Comparison of ENCODE assay signal across 28 cellular contexts in genomic region chr12:54239568-54239967, GRCh38. TPM values are rescaled to one million over a fixed set of nuclear protein-coding genes. Genes with fewer than 3 reads are reported as not detected.
DNase-seq lines count a peak whose midpoint lies in the region; ATAC-seq and TF ChIP-seq lines count a peak whose summit lies in the region.
"Had no signal": no experiment of that assay in that cellular context is flagged by ENCODE, and none has a peak within 500 bp of the region (broad histone marks: within the 10 kb centered on the region; RNA-seq: fewer than 3 reads in every experiment).

No MANE protein-coding gene starts in this region.

- no peak overlapping the region for H3K4me3 ChIP-seq in osteoblast (ENCODE audit: insufficient read depth, low read length)
- H3K4me3 ChIP-seq: left lung, MG63 had no signal

- H3K4me1 Mint-ChIP-seq in activated T-cell treated with anti-CD3 and anti-CD28 coated beads, Interleukin-2, amount 50 U/mL, for 72 hours (ENCODE audit: low read depth) = peaks cover 20% of the 10 kb centered on the region
- peaks cover 7% of the 10 kb centered on the region for H3K4me1 Mint-ChIP-seq in activated T-helper 17 cell treated with anti-CD3 and anti-CD28 coated beads, Interleukin-2, amount 50 U/mL, for 72 hours

- peaks cover 3% of the 10 kb centered on the region for H3K79me2 ChIP-seq in osteoblast (ENCODE audit: insufficient read depth, low read length)

- H3K9me3 ChIP-seq in osteoblast (ENCODE audit: low read depth, low read length) = no peaks in the 10 kb centered on the region
- H3K9me3 ChIP-seq: left lung, MG63 had no signal

- no peak for ATAC-seq in activated T-cell treated with anti-CD3 and anti-CD28 coated beads, Interleukin-2, amount 50 U/mL, for 72 hours (replicated peaks in 1 of 2)
- no peak for ATAC-seq in activated T-helper 17 cell treated with anti-CD3 and anti-CD28 coated beads, Interleukin-2, amount 50 U/mL, for 72 hours (replicated peaks)
- ATAC-seq: effector memory CD8-positive, alpha-beta T cell; left lung; stimulated activated memory B cell treated with anti-CD40 and anti-IgM and Interleukin-4, amounts not matched to agents 10 μg/mL and 1 μg/mL and 100 μg/mL, for 72 hours had no signal

- peak overlapping the region; percentile 86 for H3K27ac Mint-ChIP-seq in activated T-cell treated with anti-CD3 and anti-CD28 coated beads, Interleukin-2, amount 50 U/mL, for 72 hours
- peak overlapping the region; percentile 41 for H3K27ac Mint-ChIP-seq in activated T-helper 17 cell treated with anti-CD3 and anti-CD28 coated beads, Interleukin-2, amount 50 U/mL, for 72 hours
- H3K27ac Mint-ChIP-seq: activated CD4-positive, alpha-beta memory T cell treated with anti-CD3 and anti-CD28 coated beads for 36 hours; CD4-positive, alpha-beta memory T cell; stimulated activated memory B cell treated with anti-CD40 and anti-IgM and Interleukin-4, amounts not matched to agents 10 μg/mL and 1 μg/mL and 100 μg/mL, for 72 hours had no signal

- peaks cover 4 to 11% of the 10 kb centered on the region in 2 donors for H3K36me3 Mint-ChIP-seq in activated T-cell treated with anti-CD3 and anti-CD28 coated beads, Interleukin-2, amount 50 U/mL, for 72 hours (ENCODE audit: insufficient read depth in 2 of 2)
- H3K36me3 Mint-ChIP-seq in activated T-helper 17 cell treated with anti-CD3 and anti-CD28 coated beads, Interleukin-2, amount 50 U/mL, for 72 hours (ENCODE audit: low read depth) = peaks cover 57% of the 10 kb centered on the region

- H3K27me3 ChIP-seq in osteoblast (ENCODE audit: insufficient read depth, low read length) = no peaks in the 10 kb centered on the region
- H3K27me3 ChIP-seq: left lung, MG63 had no signal

- CTCF ChIA-PET in GM10248 (lab: Yijun Ruan, JAX) = interaction anchor here (1.1 to 8.5 kb wide), 12 partner anchors 10 to 154 kb away, joined by 3 to 85 read pairs (median 5); partner anchors contain the start of gene COPZ1

- H3K4me1 ChIP-seq in osteoblast (ENCODE audit: insufficient read depth, low read length) = no peaks in the 10 kb centered on the region
- H3K4me1 ChIP-seq: left lung had no signal

- no peak overlapping the region for H3K27ac ChIP-seq in osteoblast (ENCODE audit: low read depth, low read length)
- H3K27ac ChIP-seq: left lung had no signal

- H2AFZ ChIP-seq in osteoblast (ENCODE audit: low read length) = no peak overlapping the region

- no peaks in the 10 kb centered on the region for H3K9me3 Mint-ChIP-seq in activated T-cell treated with anti-CD3 and anti-CD28 coated beads, Interleukin-2, amount 50 U/mL, for 72 hours
- H3K9me3 Mint-ChIP-seq in activated T-helper 17 cell treated with anti-CD3 and anti-CD28 coated beads, Interleukin-2, amount 50 U/mL, for 72 hours = no peaks in the 10 kb centered on the region
- H3K9me3 Mint-ChIP-seq: activated CD4-positive, alpha-beta memory T cell treated with anti-CD3 and anti-CD28 coated beads for 36 hours; activated T-helper 2 cell treated with anti-CD3 and anti-CD28 coated beads, Interferon-gamma antibody, Interleukin-2, Interleukin-4, amounts not matched to agents 10 μg/mL and 5 μg/mL and 100 μg/mL, durations not matched to agents 14 hours and 24 hours and 36 hours; effector memory CD8-positive, alpha-beta T cell; stimulated activated memory B cell treated with anti-CD40 and anti-IgM and Interleukin-4, amounts not matched to agents 10 μg/mL and 1 μg/mL and 100 μg/mL, for 72 hours had no signal

- TF ChIP-seq CTCF in osteoblast (IDR thresholded peaks at IDR 0.05; ENCODE audit: extremely low read depth, low read depth, low read length) (no peak), GM10248 (IDR thresholded peaks at IDR 0.05; ENCODE audit: control extremely low read depth, extremely low read depth, low read depth, missing control alignments) (no peak)

- no peak overlapping the region for H3K4me3 Mint-ChIP-seq in activated T-cell treated with anti-CD3 and anti-CD28 coated beads, Interleukin-2, amount 50 U/mL, for 72 hours
- no peak overlapping the region for H3K4me3 Mint-ChIP-seq in activated T-helper 17 cell treated with anti-CD3 and anti-CD28 coated beads, Interleukin-2, amount 50 U/mL, for 72 hours
- H3K4me3 Mint-ChIP-seq: activated CD4-positive, alpha-beta memory T cell treated with anti-CD3 and anti-CD28 coated beads for 36 hours; activated naive CD8-positive, alpha-beta T cell; CD4-positive, alpha-beta memory T cell; effector memory CD8-positive, alpha-beta T cell; stimulated activated memory B cell treated with anti-CD40 and anti-IgM and Interleukin-4, amounts not matched to agents 10 μg/mL and 1 μg/mL and 100 μg/mL, for 72 hours had no signal

- POLR2A ChIA-PET in GM10248 (lab: Yijun Ruan, JAX) = no interaction called here

- peaks cover 46% of the 10 kb centered on the region for H3K36me3 ChIP-seq in osteoblast (ENCODE audit: insufficient read depth, low read length)

- no peak overlapping the region for H3K4me2 ChIP-seq in osteoblast (ENCODE audit: insufficient read depth, low read length)

- no peaks in the 10 kb centered on the region for H4K20me1 ChIP-seq in osteoblast (ENCODE audit: insufficient read depth, low read length)

- no peak for DNase-seq in activated T-cell treated with anti-CD3 and anti-CD28 coated beads, Interleukin-2, amount 50 U/mL, for 72 hours
- DNase-seq in activated T-cell treated with anti-CD3 and anti-CD28 coated beads, Interleukin-2, amount 50 U/mL, for 48 hours = no peak
- peak; percentile 41 for DNase-seq in NCI-H2171 (lab: John Stamatoyannopoulos, UW)
- DNase-seq in osteoblast (ENCODE audit: insufficient read length, low spot score, missing footprints) = peak; percentile 14
- DNase-seq in GM10248 (ENCODE audit: extremely low spot score) = no peak
- DNase-seq in cerebellar nuclear complex (lab: John Stamatoyannopoulos, UW) = no peak
- DNase-seq in erythroblast (lab: John Stamatoyannopoulos, UW) = no peak
- DNase-seq: activated CD4-positive, alpha-beta memory T cell treated with anti-CD3 and anti-CD28 coated beads for 36 hours; activated CD4-positive, alpha-beta T cell treated with anti-CD3 and anti-CD28 coated beads for 1 hour; activated CD8-positive, alpha-beta memory T cell treated with anti-CD3 and anti-CD28 coated beads, Interleukin-2, amount 50 U/mL, for 4 hours; CD4-positive, alpha-beta memory T cell; cortex of kidney; effector memory CD8-positive, alpha-beta T cell; glutamatergic neuron; islet precursor cell; KBM-7; left lung; mesenchymal stem cell; MG63; NCI-H2081; NCI-H446 treated with DMSO at 0.1 percent for 48 hours; NK-92 treated with Interleukin-12 subunit alpha and Interleukin-12 subunit beta, amount 100 ng/mL, for 24 hours; stimulated activated CD4-positive, alpha-beta T cell treated with anti-CD3 and anti-CD28 coated beads, Interleukin-15, amount 100 ng/mL, for 24 hours; trophoblast cell had no signal

- no peak for TF ChIP-seq POLR2A in erythroblast (IDR thresholded peaks at IDR 0.05; ENCODE audit: low read length)

- no peaks in the 10 kb centered on the region for H3K27me3 Mint-ChIP-seq in activated T-cell treated with anti-CD3 and anti-CD28 coated beads, Interleukin-2, amount 50 U/mL, for 72 hours (ENCODE audit: low read depth)
- no peaks in the 10 kb centered on the region for H3K27me3 Mint-ChIP-seq in activated T-helper 17 cell treated with anti-CD3 and anti-CD28 coated beads, Interleukin-2, amount 50 U/mL, for 72 hours
- H3K27me3 Mint-ChIP-seq: activated CD4-positive, alpha-beta memory T cell treated with anti-CD3 and anti-CD28 coated beads for 36 hours; activated naive CD8-positive, alpha-beta T cell; CD4-positive, alpha-beta memory T cell; effector memory CD8-positive, alpha-beta T cell; stimulated activated memory B cell treated with anti-CD40 and anti-IgM and Interleukin-4, amounts not matched to agents 10 μg/mL and 1 μg/mL and 100 μg/mL, for 72 hours had no signal

RNA-seq across cellular contexts. Expression of gene CBX5, which starts 40.4 kb away (rescaled TPM):
- 100 to 1,000 TPM in 1 of 2 donors, 10 to 100 TPM in 1; 89.4 to 108 TPM for total RNA-seq in activated T-cell treated with anti-CD3 and anti-CD28 coated beads, Interleukin-2, amount 50 U/mL, for 72 hours
- total RNA-seq in activated T-helper 17 cell treated with anti-CD3 and anti-CD28 coated beads, Interleukin-2, amount 50 U/mL, for 72 hours = 10 to 100 TPM; 82.0 to 89.7 TPM
- 37.1 and 37.6 TPM in 2 replicates for total RNA-seq in osteoblast

RNA-seq across cellular contexts. Expression of gene HNRNPA1, which starts 41.0 kb away (rescaled TPM):
- 1,000 to 10,000 TPM; 1,863 to 1,950 TPM for total RNA-seq in activated T-cell treated with anti-CD3 and anti-CD28 coated beads, Interleukin-2, amount 50 U/mL, for 72 hours
- total RNA-seq in activated T-helper 17 cell treated with anti-CD3 and anti-CD28 coated beads, Interleukin-2, amount 50 U/mL, for 72 hours = 1,000 to 10,000 TPM; 1,204 to 1,551 TPM
- total RNA-seq in osteoblast = 217 and 232 TPM in 2 replicates

RNA-seq across cellular contexts. Expression of gene SMUG1, which starts 50.8 kb away (rescaled TPM):
- 10 to 100 TPM; 21.4 to 24.9 TPM for total RNA-seq in activated T-cell treated with anti-CD3 and anti-CD28 coated beads, Interleukin-2, amount 50 U/mL, for 72 hours
- 10 to 100 TPM; 24.2 to 28.7 TPM for total RNA-seq in activated T-helper 17 cell treated with anti-CD3 and anti-CD28 coated beads, Interleukin-2, amount 50 U/mL, for 72 hours
- 23.5 and 36.5 TPM in 2 replicates for total RNA-seq in osteoblast

Comparison
In these comparisons a context has a peak if more than half of its experiments do, and no peak if none do; other contexts are left out.
1. DNase-seq: peak in NCI-H2171 (single experiment) and osteoblast (single experiment); none in activated T-cell treated with anti-CD3 and anti-CD28 coated beads, Interleukin-2, amount 50 U/mL, for 72 hours (0 of 2), activated T-cell treated with anti-CD3 and anti-CD28 coated beads, Interleukin-2, amount 50 U/mL, for 48 hours (0 of 2), GM10248 (single experiment), cerebellar nuclear complex (0 of 2) and erythroblast (0 of 2).